Comparison of ENCODE assay signal across 23 cellular contexts in genomic region chr2:209074711-209075110, GRCh38.
"Had no signal": no experiment of that assay in that cellular context is flagged by ENCODE, and none has a peak within 500 bp of the region (broad histone marks: within the 10 kb centered on the region; RNA-seq: fewer than 3 reads in every experiment).

No MANE protein-coding gene starts in this region.

- H3K27me3 Mint-ChIP-seq: naive thymus-derived CD4-positive, alpha-beta T cell had no signal

- H3K9me3 Mint-ChIP-seq: type B pancreatic cell had no signal

- H3K36me3 Mint-ChIP-seq: naive thymus-derived CD4-positive, alpha-beta T cell; neural progenitor cell; stimulated activated effector memory CD8-positive, alpha-beta T cell treated with anti-CD3 and anti-CD28 coated beads, Interleukin-12 subunit alpha, Interleukin-12 subunit beta, amount 100 ng/mL, for 72 hours; type B pancreatic cell had no signal

- H3K27ac Mint-ChIP-seq: mesothelial cell of epicardium; naive thymus-derived CD4-positive, alpha-beta T cell; nephron; neural progenitor cell; stimulated activated effector memory CD8-positive, alpha-beta T cell treated with anti-CD3 and anti-CD28 coated beads, Interleukin-12 subunit alpha, Interleukin-12 subunit beta, amount 100 ng/mL, for 72 hours; type B pancreatic cell had no signal

- H3K4me1 Mint-ChIP-seq: naive thymus-derived CD4-positive, alpha-beta T cell; nephron; neural progenitor cell; stimulated activated effector memory CD8-positive, alpha-beta T cell treated with anti-CD3 and anti-CD28 coated beads, Interleukin-12 subunit alpha, Interleukin-12 subunit beta, amount 100 ng/mL, for 72 hours had no signal

- ATAC-seq: esophagus mucosa; gastrocnemius medialis; heart left ventricle; left lobe of liver; naive thymus-derived CD4-positive, alpha-beta T cell; right cardiac atrium; stimulated activated effector memory CD8-positive, alpha-beta T cell treated with anti-CD3 and anti-CD28 coated beads, Interleukin-12 subunit alpha, Interleukin-12 subunit beta, amount 100 ng/mL, for 72 hours had no signal

- DNase-seq: dorsolateral prefrontal cortex; effector CD4-positive, alpha-beta T cell; foreskin fibroblast; gastrocnemius medialis; heart left ventricle; kidney; mesenchymal stem cell; naive thymus-derived CD4-positive, alpha-beta T cell; right cardiac atrium; sigmoid colon; stimulated activated CD4-positive, alpha-beta T cell treated with anti-CD3 and anti-CD28 coated beads, Interleukin-2, amount 100 ng/mL, for 24 hours; stimulated activated CD4-positive, alpha-beta T cell treated with anti-CD3 and anti-CD28 coated beads, Interleukin-4, amount 100 ng/mL, for 24 hours; stimulated activated naive CD4-positive, alpha-beta T cell treated with Interleukin-2 at 50 U/mL for 16 hours; stomach; testis; tibial artery had no signal

- H3K4me3 Mint-ChIP-seq: mesothelial cell of epicardium; naive thymus-derived CD4-positive, alpha-beta T cell; nephron; neural progenitor cell; stimulated activated effector memory CD8-positive, alpha-beta T cell treated with anti-CD3 and anti-CD28 coated beads, Interleukin-12 subunit alpha, Interleukin-12 subunit beta, amount 100 ng/mL, for 72 hours; type B pancreatic cell had no signal
